In the genomic region with DNA sequence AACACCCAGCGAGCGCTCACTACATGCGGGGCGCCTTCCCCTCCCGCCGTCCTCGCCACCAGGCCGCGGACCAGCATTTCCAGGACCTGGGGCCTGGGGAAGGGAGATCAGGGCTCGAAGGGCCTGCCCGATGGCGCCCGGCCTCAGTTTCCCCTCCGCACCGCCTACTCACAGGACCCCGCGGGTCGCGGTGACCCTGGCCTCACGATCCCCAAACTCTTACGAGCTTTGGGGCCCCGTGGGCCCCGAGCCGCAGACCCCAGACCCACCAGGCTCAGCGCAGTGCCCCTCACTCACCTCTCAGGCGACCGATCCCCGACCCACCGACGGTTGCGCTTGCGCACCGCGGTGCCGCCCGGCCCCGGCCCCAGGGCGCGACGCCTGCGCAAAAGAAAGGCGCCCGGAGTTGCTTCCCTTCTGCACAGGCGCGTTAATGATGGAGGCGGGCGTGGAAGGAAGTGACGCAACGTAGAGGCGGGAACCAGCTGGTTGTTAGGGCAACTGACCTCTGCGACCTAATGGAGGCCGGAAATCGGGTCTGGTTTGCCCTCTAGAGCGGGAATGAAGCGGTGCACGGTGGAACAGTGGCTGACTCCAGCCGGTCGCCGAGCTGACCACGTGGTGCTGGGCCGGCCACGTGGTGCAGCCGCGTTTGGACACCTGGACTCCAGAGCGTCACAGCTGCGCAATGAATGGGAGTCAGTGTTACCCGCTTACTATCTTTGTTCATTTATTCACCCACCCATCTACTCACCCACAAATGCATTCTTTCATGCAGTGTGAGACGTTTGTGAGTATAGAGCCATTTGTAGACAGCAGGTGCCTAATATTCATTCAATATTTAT, we compare ENCODE assay signal across 1 cellular context.
TF ChIP-seq lines count a peak whose summit lies in the region.

Gene SGTA (minus strand): TSS at position 338 of the 845 bp plus-strand sequence. CDS start 14,205 bp downstream, outside the sequence.

TF ChIP-seq in K562, 482 proteins besides CTCF, POLR2A, EP300 and RAD21 (continued from another document and continues in another):
- TF ChIP-seq, protein P1, sequence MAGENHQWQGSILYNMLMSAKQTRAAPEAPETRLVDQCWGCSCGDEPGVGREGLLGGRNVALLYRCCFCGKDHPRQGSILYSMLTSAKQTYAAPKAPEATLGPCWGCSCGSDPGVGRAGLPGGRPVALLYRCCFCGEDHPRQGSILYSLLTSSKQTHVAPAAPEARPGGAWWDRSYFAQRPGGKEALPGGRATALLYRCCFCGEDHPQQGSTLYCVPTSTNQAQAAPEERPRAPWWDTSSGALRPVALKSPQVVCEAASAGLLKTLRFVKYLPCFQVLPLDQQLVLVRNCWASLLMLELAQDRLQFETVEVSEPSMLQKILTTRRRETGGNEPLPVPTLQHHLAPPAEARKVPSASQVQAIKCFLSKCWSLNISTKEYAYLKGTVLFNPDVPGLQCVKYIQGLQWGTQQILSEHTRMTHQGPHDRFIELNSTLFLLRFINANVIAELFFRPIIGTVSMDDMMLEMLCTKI (IDR thresholded peaks at IDR 0.05; ENCODE audit: partially characterized antibody): no peak
- TF ChIP-seq MCM7 (IDR thresholded peaks at IDR 0.05) (0 out of 4 replicates have a peak, but pooled peaks of 1 of the 2 experiments have one; percentile 13), ZFP30 (CRISPR knock-in tag; IDR thresholded peaks at IDR 0.05; ENCODE audit: borderline replicate concordance) (no peak), MYBL2 (IDR thresholded peaks at IDR 0.05; ENCODE audit: low read depth) (no peak; the same call in 1 of the 2 replicates), MYBL2 (CRISPR knock-in tag; IDR thresholded peaks at IDR 0.05; ENCODE audit: borderline replicate concordance) (peak; percentile 68; the same call in 1 of the 2 replicates), ATF2 (CRISPR knock-in tag; IDR thresholded peaks at IDR 0.05) (peak; percentile 87), SNRNP70 (optimal IDR thresholded peaks at IDR 0.05; ENCODE audit: low read depth, low read length) (no peak), ZNF407 (IDR thresholded peaks at IDR 0.05; ENCODE audit: low read depth) (no peak), DMBX1 (CRISPR knock-in tag; IDR thresholded peaks at IDR 0.05; ENCODE audit: borderline replicate concordance) (peak; percentile 85; the same call in 1 of the 2 replicates), MYC (IDR thresholded peaks at IDR 0.05; ENCODE audit: low read depth, low read length) (peak; percentile 100), MYC (CRISPR knock-in tag; IDR thresholded peaks at IDR 0.05; ENCODE audit: borderline replicate concordance, low read depth) (peak; percentile 100), MTA1 (IDR thresholded peaks at IDR 0.05; ENCODE audit: borderline replicate concordance) (peak; percentile 97), KLF10 (CRISPR knock-in tag; IDR thresholded peaks at IDR 0.05) (no peak), ZNF449 (CRISPR knock-in tag; IDR thresholded peaks at IDR 0.05) (no peak), HNRNPL (IDR thresholded peaks at IDR 0.05; ENCODE audit: low read depth, low read length) (no peak), SMARCE1 (IDR thresholded peaks at IDR 0.05) (no peak), NELFE (IDR thresholded peaks at IDR 0.05; ENCODE audit: insufficient read depth, insufficient read length) (no peak), POU5F1 (IDR thresholded peaks at IDR 0.05; ENCODE audit: borderline replicate concordance, low read depth, low read length, partially characterized antibody) (peak; percentile 16), TAF7 (tag; IDR thresholded peaks at IDR 0.05) (peak; percentile 57; the same call in 1 of the 2 replicates), PHTF2 (CRISPR knock-in tag; IDR thresholded peaks at IDR 0.05) (no peak), U2AF2 (optimal IDR thresholded peaks at IDR 0.05; ENCODE audit: low read depth, low read length) (no peak), TEAD1 (CRISPR knock-in tag; IDR thresholded peaks at IDR 0.05) (peak; percentile 55 to 97)
- TF ChIP-seq, protein P2, sequence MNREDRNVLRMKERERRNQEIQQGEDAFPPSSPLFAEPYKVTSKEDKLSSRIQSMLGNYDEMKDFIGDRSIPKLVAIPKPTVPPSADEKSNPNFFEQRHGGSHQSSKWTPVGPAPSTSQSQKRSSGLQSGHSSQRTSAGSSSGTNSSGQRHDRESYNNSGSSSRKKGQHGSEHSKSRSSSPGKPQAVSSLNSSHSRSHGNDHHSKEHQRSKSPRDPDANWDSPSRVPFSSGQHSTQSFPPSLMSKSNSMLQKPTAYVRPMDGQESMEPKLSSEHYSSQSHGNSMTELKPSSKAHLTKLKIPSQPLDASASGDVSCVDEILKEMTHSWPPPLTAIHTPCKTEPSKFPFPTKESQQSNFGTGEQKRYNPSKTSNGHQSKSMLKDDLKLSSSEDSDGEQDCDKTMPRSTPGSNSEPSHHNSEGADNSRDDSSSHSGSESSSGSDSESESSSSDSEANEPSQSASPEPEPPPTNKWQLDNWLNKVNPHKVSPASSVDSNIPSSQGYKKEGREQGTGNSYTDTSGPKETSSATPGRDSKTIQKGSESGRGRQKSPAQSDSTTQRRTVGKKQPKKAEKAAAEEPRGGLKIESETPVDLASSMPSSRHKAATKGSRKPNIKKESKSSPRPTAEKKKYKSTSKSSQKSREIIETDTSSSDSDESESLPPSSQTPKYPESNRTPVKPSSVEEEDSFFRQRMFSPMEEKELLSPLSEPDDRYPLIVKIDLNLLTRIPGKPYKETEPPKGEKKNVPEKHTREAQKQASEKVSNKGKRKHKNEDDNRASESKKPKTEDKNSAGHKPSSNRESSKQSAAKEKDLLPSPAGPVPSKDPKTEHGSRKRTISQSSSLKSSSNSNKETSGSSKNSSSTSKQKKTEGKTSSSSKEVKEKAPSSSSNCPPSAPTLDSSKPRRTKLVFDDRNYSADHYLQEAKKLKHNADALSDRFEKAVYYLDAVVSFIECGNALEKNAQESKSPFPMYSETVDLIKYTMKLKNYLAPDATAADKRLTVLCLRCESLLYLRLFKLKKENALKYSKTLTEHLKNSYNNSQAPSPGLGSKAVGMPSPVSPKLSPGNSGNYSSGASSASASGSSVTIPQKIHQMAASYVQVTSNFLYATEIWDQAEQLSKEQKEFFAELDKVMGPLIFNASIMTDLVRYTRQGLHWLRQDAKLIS (CRISPR knock-in tag; IDR thresholded peaks at IDR 0.05): peak; percentile 95
- TF ChIP-seq, protein P3, sequence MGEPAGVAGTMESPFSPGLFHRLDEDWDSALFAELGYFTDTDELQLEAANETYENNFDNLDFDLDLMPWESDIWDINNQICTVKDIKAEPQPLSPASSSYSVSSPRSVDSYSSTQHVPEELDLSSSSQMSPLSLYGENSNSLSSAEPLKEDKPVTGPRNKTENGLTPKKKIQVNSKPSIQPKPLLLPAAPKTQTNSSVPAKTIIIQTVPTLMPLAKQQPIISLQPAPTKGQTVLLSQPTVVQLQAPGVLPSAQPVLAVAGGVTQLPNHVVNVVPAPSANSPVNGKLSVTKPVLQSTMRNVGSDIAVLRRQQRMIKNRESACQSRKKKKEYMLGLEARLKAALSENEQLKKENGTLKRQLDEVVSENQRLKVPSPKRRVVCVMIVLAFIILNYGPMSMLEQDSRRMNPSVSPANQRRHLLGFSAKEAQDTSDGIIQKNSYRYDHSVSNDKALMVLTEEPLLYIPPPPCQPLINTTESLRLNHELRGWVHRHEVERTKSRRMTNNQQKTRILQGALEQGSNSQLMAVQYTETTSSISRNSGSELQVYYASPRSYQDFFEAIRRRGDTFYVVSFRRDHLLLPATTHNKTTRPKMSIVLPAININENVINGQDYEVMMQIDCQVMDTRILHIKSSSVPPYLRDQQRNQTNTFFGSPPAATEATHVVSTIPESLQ (CRISPR knock-in tag; IDR thresholded peaks at IDR 0.05): peak; percentile 98
- TF ChIP-seq, protein P4, sequence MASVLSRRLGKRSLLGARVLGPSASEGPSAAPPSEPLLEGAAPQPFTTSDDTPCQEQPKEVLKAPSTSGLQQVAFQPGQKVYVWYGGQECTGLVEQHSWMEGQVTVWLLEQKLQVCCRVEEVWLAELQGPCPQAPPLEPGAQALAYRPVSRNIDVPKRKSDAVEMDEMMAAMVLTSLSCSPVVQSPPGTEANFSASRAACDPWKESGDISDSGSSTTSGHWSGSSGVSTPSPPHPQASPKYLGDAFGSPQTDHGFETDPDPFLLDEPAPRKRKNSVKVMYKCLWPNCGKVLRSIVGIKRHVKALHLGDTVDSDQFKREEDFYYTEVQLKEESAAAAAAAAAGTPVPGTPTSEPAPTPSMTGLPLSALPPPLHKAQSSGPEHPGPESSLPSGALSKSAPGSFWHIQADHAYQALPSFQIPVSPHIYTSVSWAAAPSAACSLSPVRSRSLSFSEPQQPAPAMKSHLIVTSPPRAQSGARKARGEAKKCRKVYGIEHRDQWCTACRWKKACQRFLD (CRISPR knock-in tag; IDR thresholded peaks at IDR 0.05): peak; percentile 96
